ENCODE assay signal across 1 cellular context in genomic region chr5:76337949-76338589, GRCh38.
TF ChIP-seq lines count a peak whose summit lies in the region.

No MANE protein-coding gene starts in this region.

TF ChIP-seq in HepG2, 621 proteins besides CTCF, POLR2A, EP300 and RAD21 (continued from another document):
- TF ChIP-seq, protein P1, sequence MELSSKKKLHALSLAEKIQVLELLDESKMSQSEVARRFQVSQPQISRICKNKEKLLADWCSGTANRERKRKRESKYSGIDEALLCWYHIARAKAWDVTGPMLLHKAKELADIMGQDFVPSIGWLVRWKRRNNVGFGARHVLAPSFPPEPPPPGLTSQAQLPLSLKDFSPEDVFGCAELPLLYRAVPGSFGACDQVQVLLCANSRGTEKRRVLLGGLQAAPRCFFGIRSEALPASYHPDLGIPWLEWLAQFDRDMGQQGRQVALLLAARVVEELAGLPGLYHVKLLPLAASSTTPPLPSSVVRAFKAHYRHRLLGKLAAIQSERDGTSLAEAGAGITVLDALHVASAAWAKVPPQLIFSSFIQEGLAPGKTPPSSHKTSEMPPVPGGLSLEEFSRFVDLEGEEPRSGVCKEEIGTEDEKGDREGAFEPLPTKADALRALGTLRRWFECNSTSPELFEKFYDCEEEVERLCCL (CRISPR knock-in tag; IDR thresholded peaks at IDR 0.05; ENCODE audit: borderline replicate concordance) = no peak
- TF ChIP-seq TFDP2 (CRISPR knock-in tag; IDR thresholded peaks at IDR 0.05) = no peak
